ENCODE assay signal across 9 cellular contexts in genomic region chr4:85724801-85725548, GRCh38.
DNase-seq lines count a peak whose midpoint lies in the region; ATAC-seq, FAIRE-seq and TF ChIP-seq lines count a peak whose summit lies in the region.
"Had no signal": no experiment of that assay in that cellular context is flagged by ENCODE, and none has a peak within 500 bp of the region (broad histone marks: within the 10 kb centered on the region; RNA-seq: fewer than 3 reads in every experiment).

No MANE protein-coding gene starts in this region.

- no peak overlapping the region for H3K4me2 ChIP-seq in mesendoderm (ENCODE audit: low read length)

- H3K27me3 ChIP-seq in Peyer's patch (no peaks in the 10 kb centered on the region), mesendoderm (ENCODE audit: insufficient read depth, low read length, poor library complexity) (no peaks in the 10 kb centered on the region)

- no peaks in the 10 kb centered on the region for H3K27me3 Mint-ChIP-seq in activated T-helper 17 cell treated with anti-CD3 and anti-CD28 coated beads, Interleukin-2, amount 50 U/mL, for 72 hours

- H3K4me3 ChIP-seq in GM12865 (ENCODE audit: low read depth, low read length) (no peak overlapping the region), Peyer's patch (no peak overlapping the region), mesendoderm (ENCODE audit: low read length) (no peak overlapping the region)

- TF ChIP-seq CTCF in GM12865 (IDR thresholded peaks at IDR 0.05; ENCODE audit: insufficient read depth, low read depth, low read length, missing control alignments) (no peak), Peyer's patch (IDR thresholded peaks at IDR 0.05) (no peak)

- no peak overlapping the region for H2BK5ac ChIP-seq in mesendoderm (ENCODE audit: low read length)

- no peak overlapping the region for H3K4me3 Mint-ChIP-seq in activated T-helper 17 cell treated with anti-CD3 and anti-CD28 coated beads, Interleukin-2, amount 50 U/mL, for 72 hours
- H3K4me3 Mint-ChIP-seq: endodermal cell had no signal

- H3K18ac ChIP-seq in mesendoderm (ENCODE audit: low read length) = no peak overlapping the region

- no peaks in the 10 kb centered on the region for H3K36me3 ChIP-seq in Peyer's patch
- H3K36me3 ChIP-seq in mesendoderm (ENCODE audit: control insufficient read depth, insufficient read depth, low read length) = no peaks in the 10 kb centered on the region

- no peaks in the 10 kb centered on the region for H3K4me1 Mint-ChIP-seq in activated T-helper 17 cell treated with anti-CD3 and anti-CD28 coated beads, Interleukin-2, amount 50 U/mL, for 72 hours

- H3K4me1 ChIP-seq in Peyer's patch (peaks cover 0 to 13% (median 2%) of the 10 kb centered on the region in 4 donors), mesendoderm (ENCODE audit: control insufficient read depth, low read depth, low read length) (no peaks in the 10 kb centered on the region)

- H3K36me3 Mint-ChIP-seq in activated T-helper 17 cell treated with anti-CD3 and anti-CD28 coated beads, Interleukin-2, amount 50 U/mL, for 72 hours (ENCODE audit: low read depth) = no peaks in the 10 kb centered on the region

- no peaks in the 10 kb centered on the region for H3K9me3 ChIP-seq in Peyer's patch

- no peak overlapping the region for H3K9ac ChIP-seq in mesendoderm (ENCODE audit: low read length)

- H3K4ac ChIP-seq in mesendoderm (ENCODE audit: low read depth, low read length) = no peak overlapping the region

- DNase-seq in GM12865 (ENCODE audit: low read depth) (peak; percentile 55), Peyer's patch (no peak), mesendoderm (peak; percentile 5), HTR-8/SVneo (ENCODE audit: insufficient read length, low spot score) (no peak), NCI-H526 treated with DMSO at 0.1 percent for 48 hours (lab: John Stamatoyannopoulos, UW) (no peak), SHP77 treated with DMSO at 0.1 percent for 48 hours (lab: John Stamatoyannopoulos, UW) (no peak)
- DNase-seq: endodermal cell had no signal

- H3K27ac ChIP-seq in Peyer's patch (peak overlapping the region; percentile 52 to 81 (median 60)), mesendoderm (ENCODE audit: low read depth, low read length) (no peak overlapping the region)

- no peaks in the 10 kb centered on the region for H3K79me1 ChIP-seq in mesendoderm (ENCODE audit: low read length)

- H2BK120ac ChIP-seq in mesendoderm (ENCODE audit: low read depth, low read length) = no peak overlapping the region

- peak; percentile 62 for ATAC-seq in GM21825 (IDR thresholded peaks at IDR 0.05; ENCODE audit: unreplicated experiment)
- ATAC-seq in activated T-helper 17 cell treated with anti-CD3 and anti-CD28 coated beads, Interleukin-2, amount 50 U/mL, for 72 hours (replicated peaks) = no peak

- no peak overlapping the region for H3K23ac ChIP-seq in mesendoderm (ENCODE audit: low read length)

- H2BK15ac ChIP-seq in mesendoderm (replicated peaks; ENCODE audit: low read depth) = no peak overlapping the region

- no peak overlapping the region for H4K5ac ChIP-seq in mesendoderm (ENCODE audit: low read length)

- H2AK5ac ChIP-seq in mesendoderm (ENCODE audit: low read length) = no peak overlapping the region

- no peaks in the 10 kb centered on the region for H3K9me3 Mint-ChIP-seq in activated T-helper 17 cell treated with anti-CD3 and anti-CD28 coated beads, Interleukin-2, amount 50 U/mL, for 72 hours
- H3K9me3 Mint-ChIP-seq: endodermal cell had no signal

- TF ChIP-seq POLR2A in Peyer's patch (IDR thresholded peaks at IDR 0.05) = no peak

- no peak overlapping the region for H3K56ac ChIP-seq in mesendoderm (ENCODE audit: low read length)

- H3K27ac Mint-ChIP-seq in activated T-helper 17 cell treated with anti-CD3 and anti-CD28 coated beads, Interleukin-2, amount 50 U/mL, for 72 hours = no peak overlapping the region
- H3K27ac Mint-ChIP-seq: endodermal cell had no signal

- no peaks in the 10 kb centered on the region for H3K79me2 ChIP-seq in mesendoderm (ENCODE audit: control insufficient read depth, insufficient read depth, low read length)

- no peak for FAIRE-seq in HTR-8/SVneo (lab: Jason Lieb, UNC)

- no peak overlapping the region for H4K8ac ChIP-seq in mesendoderm (ENCODE audit: low read depth, low read length)

- WGBS in mesendoderm (ENCODE audit: extremely low coverage, insufficient coverage, low lambda C conversion rate) = no CpG with 5 or more reads among the region's 3 CpGs

Comparison
In these comparisons a context has a peak if more than half of its experiments do, and no peak if none do; other contexts are left out.
1. DNase-seq: peak in GM12865 (single experiment) and mesendoderm (single experiment); none in Peyer's patch (0 of 3), HTR-8/SVneo (single experiment), NCI-H526 treated with DMSO at 0.1 percent for 48 hours (single experiment) and SHP77 treated with DMSO at 0.1 percent for 48 hours (single experiment).